20 cellular contexts compared by ENCODE assay signal in genomic region chr15:57947781-57948180, GRCh38.
DNase-seq lines count a peak whose midpoint lies in the region; ATAC-seq and TF ChIP-seq lines count a peak whose summit lies in the region.
"Had no signal": no experiment of that assay in that cellular context is flagged by ENCODE, and none has a peak within 500 bp of the region (broad histone marks: within the 10 kb centered on the region; RNA-seq: fewer than 3 reads in every experiment).

No MANE protein-coding gene starts in this region.

- CTCF ChIA-PET in SK-N-SH (lab: Yijun Ruan, JAX), result interaction anchor here (0.9 to 2.6 kb wide), 6 partner anchors 23 to 387 kb away, joined by 3 to 11 read pairs (median 4); no protein-coding TSS in a partner anchor

- DNase-seq in SK-N-SH (peak; percentile 32), fibroblast of pulmonary artery (ENCODE audit: low read depth) (peak; percentile 20), iPS-NIHi11 (ENCODE audit: low spot score) (peak; percentile 36), right lobe of liver (no peak), GM13977 (ENCODE audit: low spot score) (no peak), HAP-1 (ENCODE audit: low spot score in 2 of 2) (no peak), foreskin keratinocyte (no peak)
- DNase-seq: 8988T; activated CD4-positive, alpha-beta T cell treated with anti-CD3 and anti-CD28 coated beads, Interleukin-2, amount 10 ng/mL, durations not matched to agents 7 days and 5 days; DND-41; effector memory CD4-positive, alpha-beta T cell; Karpas-422; NCI-H1930; NCI-H226; stimulated activated CD4-positive, alpha-beta T cell treated with anti-CD3 and anti-CD28 coated beads, Interleukin-2, amount 100 ng/mL, for 48 hours; stimulated activated naive B cell treated with anti-CD40 and anti-IgM and Interleukin-4, amounts not matched to agents 10 μg/mL and 1 μg/mL and 100 μg/mL, for 72 hours had no signal

- TF ChIP-seq POLR2A in right lobe of liver (IDR thresholded peaks at IDR 0.05), result no peak

- H3K9ac ChIP-seq in SK-N-SH, result no peak overlapping the region

- no peak overlapping the region for H3K4me2 ChIP-seq in SK-N-SH

- H3K27me3 ChIP-seq in SK-N-SH (ENCODE audit: insufficient read depth), result 0 out of 2 replicates have a peak, but pooled peaks cover 8% of the 10 kb centered on the region
- no peaks in the 10 kb centered on the region for H3K27me3 ChIP-seq in right lobe of liver
- H3K27me3 ChIP-seq in HAP-1 (ENCODE audit: low read depth), result no peaks in the 10 kb centered on the region; the same call in 1 of the 2 replicates
- H3K27me3 ChIP-seq in foreskin keratinocyte, result peaks cover 26% of the 10 kb centered on the region

- no peak overlapping the region for H3K4me3 ChIP-seq in SK-N-SH (ENCODE audit: low read depth in 2 of 2, low read length in 1 of 2)
- H3K4me3 ChIP-seq in fibroblast of pulmonary artery (replicated peaks; ENCODE audit: low read depth, low read length), result no peak overlapping the region
- H3K4me3 ChIP-seq in right lobe of liver, result no peak overlapping the region
- no peak overlapping the region for H3K4me3 ChIP-seq in HAP-1
- H3K4me3 ChIP-seq: lung, psoas muscle, thoracic aorta had no signal

- WGBS in SK-N-SH (ENCODE audit: low lambda C conversion rate), result 50% methylated on average over 3 of the region's 3 CpGs
- WGBS in right lobe of liver (ENCODE audit: insufficient coverage, low coverage, low lambda C conversion rate, missing lambda C conversion rate), result 55% methylated on average over 3 of the region's 3 CpGs

- TF ChIP-seq RAD21 in SK-N-SH (IDR thresholded peaks at IDR 0.05; ENCODE audit: low read length), result no peak

- H3K36me3 ChIP-seq in SK-N-SH (replicated peaks in 1 of 2; ENCODE audit: control insufficient read depth in 1 of 2, insufficient read depth in 2 of 2, low read length in 1 of 2), result no peaks in the 10 kb centered on the region
- no peaks in the 10 kb centered on the region for H3K36me3 ChIP-seq in right lobe of liver
- no peaks in the 10 kb centered on the region for H3K36me3 ChIP-seq in HAP-1 (replicated peaks)
- H3K36me3 ChIP-seq: thoracic aorta had no signal

- H3K79me2 ChIP-seq in SK-N-SH (ENCODE audit: insufficient read depth), result no peaks in the 10 kb centered on the region

- H3K9me3 ChIP-seq in SK-N-SH, result no peaks in the 10 kb centered on the region
- H3K9me3 ChIP-seq in right lobe of liver, result no peaks in the 10 kb centered on the region
- no peaks in the 10 kb centered on the region for H3K9me3 ChIP-seq in HAP-1
- H3K9me3 ChIP-seq: psoas muscle, thoracic aorta had no signal

- no peaks in the 10 kb centered on the region for H3F3A ChIP-seq in SK-N-SH (replicated peaks; ENCODE audit: insufficient read depth)

- H4K20me1 ChIP-seq in SK-N-SH (ENCODE audit: insufficient read depth), result no peaks in the 10 kb centered on the region

- H3K27ac ChIP-seq in SK-N-SH (ENCODE audit: low read depth in 2 of 2, low read length in 1 of 2), result peak overlapping the region in 1 of 2 experiments; percentile 6; a peak in 1 of 4 replicates
- H3K27ac ChIP-seq in right lobe of liver, result no peak overlapping the region
- no peak overlapping the region for H3K27ac ChIP-seq in foreskin keratinocyte
- H3K27ac ChIP-seq: psoas muscle, thoracic aorta had no signal

- POLR2A ChIA-PET in SK-N-SH (lab: Yijun Ruan, JAX), result no interaction called here

- no peaks in the 10 kb centered on the region for H3K9me2 ChIP-seq in SK-N-SH

- no peak overlapping the region for H2AFZ ChIP-seq in SK-N-SH (ENCODE audit: low read depth)

- in situ Hi-C loops in GM13977 (cut with MboI; ENCODE audit: low pct_unique_long_range_greater_than_20kb, low sequenced_read_pairs, unreplicated experiment) (no loop called here), HAP-1 (cut with MboI; ENCODE audit: low sequenced_read_pairs) (no loop called here)

- intact Hi-C loops in right lobe of liver (cut with DNase I), result no loop called here

- H3K4me1 ChIP-seq in SK-N-SH (ENCODE audit: control insufficient read depth in 1 of 2, insufficient read depth in 2 of 2, low read depth in 1 of 2, low read length in 1 of 2), result peaks cover 0 to 21% of the 10 kb centered on the region in 2 experiments; a peak in 2 of 4 replicates
- H3K4me1 ChIP-seq in right lobe of liver, result no peaks in the 10 kb centered on the region
- no peaks in the 10 kb centered on the region for H3K4me1 ChIP-seq in HAP-1
- no peaks in the 10 kb centered on the region for H3K4me1 ChIP-seq in foreskin keratinocyte
- H3K4me1 ChIP-seq: psoas muscle had no signal

- no peak for ATAC-seq in SK-N-SH treated with all-trans-retinoic acid at 6 μM for 48 hours
- ATAC-seq in right lobe of liver, result no peak
- no peak for ATAC-seq in foreskin keratinocyte
- ATAC-seq: psoas muscle; stimulated activated naive B cell treated with anti-CD40 and anti-IgM and Interleukin-4, amounts not matched to agents 10 μg/mL and 1 μg/mL and 100 μg/mL, for 72 hours had no signal

- no peak for TF ChIP-seq EP300 in SK-N-SH (IDR thresholded peaks at IDR 0.05; ENCODE audit: borderline replicate concordance in 1 of 2, low read depth in 1 of 2, low read length in 1 of 2)

- TF ChIP-seq CTCF in SK-N-SH (IDR thresholded peaks at IDR 0.05) (no peak), fibroblast of pulmonary artery (IDR thresholded peaks at IDR 0.05; ENCODE audit: low read length, missing control alignments) (no peak), right lobe of liver (IDR thresholded peaks at IDR 0.05) (no peak), GM13977 (IDR thresholded peaks at IDR 0.05; ENCODE audit: extremely low read depth, insufficient read depth, missing control alignments) (no peak), foreskin keratinocyte (conservative IDR thresholded peaks at IDR 0.05) (no peak)

TF ChIP-seq in SK-N-SH, 30 proteins besides CTCF, POLR2A, EP300 and RAD21 (continues in another document):
- no peak for TF ChIP-seq PBX3 (IDR thresholded peaks at IDR 0.05)
- no peak for TF ChIP-seq ZBTB33 (IDR thresholded peaks at IDR 0.05; ENCODE audit: borderline replicate concordance, low read depth)

TF ChIP-seq in SK-N-SH treated with all-trans-retinoic acid at 6 μM for 48 hours, 23 proteins besides CTCF, POLR2A, EP300 and RAD21:
- TF ChIP-seq RARB (CRISPR knock-in tag; IDR thresholded peaks at IDR 0.05), result no peak

Comparison
In these comparisons a context has a peak if more than half of its experiments do, and no peak if none do; other contexts are left out.
1. DNase-seq: peak in SK-N-SH (single experiment), fibroblast of pulmonary artery (single experiment) and iPS-NIHi11 (single experiment); none in right lobe of liver (0 of 3), GM13977 (single experiment), HAP-1 (0 of 2) and foreskin keratinocyte (0 of 2).